ENCODE assay signal across 1 cellular context in the genomic region with DNA sequence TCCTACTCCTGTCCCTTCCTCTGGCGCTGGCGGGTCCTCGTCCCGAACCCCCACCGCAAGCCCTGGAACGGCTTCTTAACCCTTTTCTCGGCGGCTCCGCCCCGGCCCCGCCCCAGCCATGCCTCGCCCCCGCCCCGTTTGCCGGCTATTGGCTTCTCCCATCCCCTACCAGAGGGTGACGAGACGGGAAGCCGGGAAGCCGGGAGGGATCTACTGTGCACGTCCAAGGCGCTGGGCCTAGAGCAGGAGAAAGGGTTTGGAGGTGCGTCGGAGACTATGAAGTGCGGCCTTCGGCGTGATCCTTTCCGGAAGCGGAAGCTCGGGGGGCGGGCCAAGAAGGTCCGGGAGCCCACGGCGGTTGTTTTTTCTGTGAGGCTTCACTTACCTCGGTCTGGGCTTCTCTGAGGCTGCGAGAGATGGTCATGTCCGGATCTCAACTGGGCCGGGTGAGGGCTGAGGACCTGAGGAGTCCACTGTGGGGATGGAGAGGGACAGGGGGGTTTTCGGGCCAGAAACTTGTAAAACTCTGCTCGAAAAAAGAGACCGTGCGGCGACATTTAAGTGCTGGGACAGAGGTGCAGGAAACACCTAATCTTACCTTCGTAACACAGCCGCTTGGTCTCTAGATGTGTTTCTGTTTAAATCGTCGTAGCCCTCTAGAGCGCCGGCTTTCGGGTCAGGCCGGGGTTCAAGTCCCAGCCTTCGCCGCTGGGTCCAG.
TF ChIP-seq lines count a peak whose summit lies in the region.

No MANE protein-coding gene starts in this region.

TF ChIP-seq in HepG2, 621 proteins besides CTCF, POLR2A, EP300 and RAD21 (continued from another document):
- no peak for TF ChIP-seq ZNF879 (CRISPR knock-in tag; IDR thresholded peaks at IDR 0.05)
- TF ChIP-seq, protein P1, sequence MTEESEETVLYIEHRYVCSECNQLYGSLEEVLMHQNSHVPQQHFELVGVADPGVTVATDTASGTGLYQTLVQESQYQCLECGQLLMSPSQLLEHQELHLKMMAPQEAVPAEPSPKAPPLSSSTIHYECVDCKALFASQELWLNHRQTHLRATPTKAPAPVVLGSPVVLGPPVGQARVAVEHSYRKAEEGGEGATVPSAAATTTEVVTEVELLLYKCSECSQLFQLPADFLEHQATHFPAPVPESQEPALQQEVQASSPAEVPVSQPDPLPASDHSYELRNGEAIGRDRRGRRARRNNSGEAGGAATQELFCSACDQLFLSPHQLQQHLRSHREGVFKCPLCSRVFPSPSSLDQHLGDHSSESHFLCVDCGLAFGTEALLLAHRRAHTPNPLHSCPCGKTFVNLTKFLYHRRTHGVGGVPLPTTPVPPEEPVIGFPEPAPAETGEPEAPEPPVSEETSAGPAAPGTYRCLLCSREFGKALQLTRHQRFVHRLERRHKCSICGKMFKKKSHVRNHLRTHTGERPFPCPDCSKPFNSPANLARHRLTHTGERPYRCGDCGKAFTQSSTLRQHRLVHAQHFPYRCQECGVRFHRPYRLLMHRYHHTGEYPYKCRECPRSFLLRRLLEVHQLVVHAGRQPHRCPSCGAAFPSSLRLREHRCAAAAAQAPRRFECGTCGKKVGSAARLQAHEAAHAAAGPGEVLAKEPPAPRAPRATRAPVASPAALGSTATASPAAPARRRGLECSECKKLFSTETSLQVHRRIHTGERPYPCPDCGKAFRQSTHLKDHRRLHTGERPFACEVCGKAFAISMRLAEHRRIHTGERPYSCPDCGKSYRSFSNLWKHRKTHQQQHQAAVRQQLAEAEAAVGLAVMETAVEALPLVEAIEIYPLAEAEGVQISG (CRISPR knock-in tag; IDR thresholded peaks at IDR 0.05) = peak; percentile 60; the same call in 1 of the 2 replicates
- TF ChIP-seq, protein P2, sequence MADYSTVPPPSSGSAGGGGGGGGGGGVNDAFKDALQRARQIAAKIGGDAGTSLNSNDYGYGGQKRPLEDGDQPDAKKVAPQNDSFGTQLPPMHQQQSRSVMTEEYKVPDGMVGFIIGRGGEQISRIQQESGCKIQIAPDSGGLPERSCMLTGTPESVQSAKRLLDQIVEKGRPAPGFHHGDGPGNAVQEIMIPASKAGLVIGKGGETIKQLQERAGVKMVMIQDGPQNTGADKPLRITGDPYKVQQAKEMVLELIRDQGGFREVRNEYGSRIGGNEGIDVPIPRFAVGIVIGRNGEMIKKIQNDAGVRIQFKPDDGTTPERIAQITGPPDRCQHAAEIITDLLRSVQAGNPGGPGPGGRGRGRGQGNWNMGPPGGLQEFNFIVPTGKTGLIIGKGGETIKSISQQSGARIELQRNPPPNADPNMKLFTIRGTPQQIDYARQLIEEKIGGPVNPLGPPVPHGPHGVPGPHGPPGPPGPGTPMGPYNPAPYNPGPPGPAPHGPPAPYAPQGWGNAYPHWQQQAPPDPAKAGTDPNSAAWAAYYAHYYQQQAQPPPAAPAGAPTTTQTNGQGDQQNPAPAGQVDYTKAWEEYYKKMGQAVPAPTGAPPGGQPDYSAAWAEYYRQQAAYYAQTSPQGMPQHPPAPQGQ (CRISPR knock-in tag; IDR thresholded peaks at IDR 0.05; ENCODE audit: borderline replicate concordance) = no peak
- TF ChIP-seq NR2F1 (CRISPR knock-in tag; IDR thresholded peaks at IDR 0.05) = no peak
- no peak for TF ChIP-seq PCBP1 (IDR thresholded peaks at IDR 0.05; ENCODE audit: borderline replicate concordance, low read depth, low read length)
- TF ChIP-seq ZNF180 (CRISPR knock-in tag; IDR thresholded peaks at IDR 0.05; ENCODE audit: borderline replicate concordance, low read depth) = no peak
- TF ChIP-seq ZNF7 (CRISPR knock-in tag; IDR thresholded peaks at IDR 0.05) = no peak
- no peak for TF ChIP-seq NPAS2 (CRISPR knock-in tag; IDR thresholded peaks at IDR 0.05; ENCODE audit: borderline replicate concordance)
- TF ChIP-seq, protein P3, sequence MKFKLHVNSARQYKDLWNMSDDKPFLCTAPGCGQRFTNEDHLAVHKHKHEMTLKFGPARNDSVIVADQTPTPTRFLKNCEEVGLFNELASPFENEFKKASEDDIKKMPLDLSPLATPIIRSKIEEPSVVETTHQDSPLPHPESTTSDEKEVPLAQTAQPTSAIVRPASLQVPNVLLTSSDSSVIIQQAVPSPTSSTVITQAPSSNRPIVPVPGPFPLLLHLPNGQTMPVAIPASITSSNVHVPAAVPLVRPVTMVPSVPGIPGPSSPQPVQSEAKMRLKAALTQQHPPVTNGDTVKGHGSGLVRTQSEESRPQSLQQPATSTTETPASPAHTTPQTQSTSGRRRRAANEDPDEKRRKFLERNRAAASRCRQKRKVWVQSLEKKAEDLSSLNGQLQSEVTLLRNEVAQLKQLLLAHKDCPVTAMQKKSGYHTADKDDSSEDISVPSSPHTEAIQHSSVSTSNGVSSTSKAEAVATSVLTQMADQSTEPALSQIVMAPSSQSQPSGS (CRISPR knock-in tag; IDR thresholded peaks at IDR 0.05) = no peak
- no peak for TF ChIP-seq ZSCAN29 (CRISPR knock-in tag; conservative IDR thresholded peaks at IDR 0.05)
- no peak for TF ChIP-seq TEAD2 (CRISPR knock-in tag; IDR thresholded peaks at IDR 0.05)
- TF ChIP-seq, protein P4, sequence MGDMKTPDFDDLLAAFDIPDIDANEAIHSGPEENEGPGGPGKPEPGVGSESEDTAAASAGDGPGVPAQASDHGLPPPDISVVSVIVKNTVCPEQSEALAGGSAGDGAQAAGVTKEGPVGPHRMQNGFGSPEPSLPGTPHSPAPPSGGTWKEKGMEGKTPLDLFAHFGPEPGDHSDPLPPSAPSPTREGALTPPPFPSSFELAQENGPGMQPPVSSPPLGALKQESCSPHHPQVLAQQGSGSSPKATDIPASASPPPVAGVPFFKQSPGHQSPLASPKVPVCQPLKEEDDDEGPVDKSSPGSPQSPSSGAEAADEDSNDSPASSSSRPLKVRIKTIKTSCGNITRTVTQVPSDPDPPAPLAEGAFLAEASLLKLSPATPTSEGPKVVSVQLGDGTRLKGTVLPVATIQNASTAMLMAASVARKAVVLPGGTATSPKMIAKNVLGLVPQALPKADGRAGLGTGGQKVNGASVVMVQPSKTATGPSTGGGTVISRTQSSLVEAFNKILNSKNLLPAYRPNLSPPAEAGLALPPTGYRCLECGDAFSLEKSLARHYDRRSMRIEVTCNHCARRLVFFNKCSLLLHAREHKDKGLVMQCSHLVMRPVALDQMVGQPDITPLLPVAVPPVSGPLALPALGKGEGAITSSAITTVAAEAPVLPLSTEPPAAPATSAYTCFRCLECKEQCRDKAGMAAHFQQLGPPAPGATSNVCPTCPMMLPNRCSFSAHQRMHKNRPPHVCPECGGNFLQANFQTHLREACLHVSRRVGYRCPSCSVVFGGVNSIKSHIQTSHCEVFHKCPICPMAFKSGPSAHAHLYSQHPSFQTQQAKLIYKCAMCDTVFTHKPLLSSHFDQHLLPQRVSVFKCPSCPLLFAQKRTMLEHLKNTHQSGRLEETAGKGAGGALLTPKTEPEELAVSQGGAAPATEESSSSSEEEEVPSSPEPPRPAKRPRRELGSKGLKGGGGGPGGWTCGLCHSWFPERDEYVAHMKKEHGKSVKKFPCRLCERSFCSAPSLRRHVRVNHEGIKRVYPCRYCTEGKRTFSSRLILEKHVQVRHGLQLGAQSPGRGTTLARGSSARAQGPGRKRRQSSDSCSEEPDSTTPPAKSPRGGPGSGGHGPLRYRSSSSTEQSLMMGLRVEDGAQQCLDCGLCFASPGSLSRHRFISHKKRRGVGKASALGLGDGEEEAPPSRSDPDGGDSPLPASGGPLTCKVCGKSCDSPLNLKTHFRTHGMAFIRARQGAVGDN (CRISPR knock-in tag; IDR thresholded peaks at IDR 0.05) = peak; percentile 88
- TF ChIP-seq SP1 (IDR thresholded peaks at IDR 0.05) = no peak
- TF ChIP-seq SP1 (CRISPR knock-in tag; IDR thresholded peaks at IDR 0.05) = no peak
- TF ChIP-seq RXRA (CRISPR knock-in tag; IDR thresholded peaks at IDR 0.05) = no peak
- peak; percentile 39; the same call in 1 of the 2 replicates for TF ChIP-seq ZSCAN25 (CRISPR knock-in tag; IDR thresholded peaks at IDR 0.05)
- TF ChIP-seq POLR2AphosphoS2 (IDR thresholded peaks at IDR 0.05; ENCODE audit: low read depth, low read length) = no peak
- TF ChIP-seq BHLHE40 (IDR thresholded peaks at IDR 0.05; ENCODE audit: low read length) = no peak
- TF ChIP-seq, protein P5, sequence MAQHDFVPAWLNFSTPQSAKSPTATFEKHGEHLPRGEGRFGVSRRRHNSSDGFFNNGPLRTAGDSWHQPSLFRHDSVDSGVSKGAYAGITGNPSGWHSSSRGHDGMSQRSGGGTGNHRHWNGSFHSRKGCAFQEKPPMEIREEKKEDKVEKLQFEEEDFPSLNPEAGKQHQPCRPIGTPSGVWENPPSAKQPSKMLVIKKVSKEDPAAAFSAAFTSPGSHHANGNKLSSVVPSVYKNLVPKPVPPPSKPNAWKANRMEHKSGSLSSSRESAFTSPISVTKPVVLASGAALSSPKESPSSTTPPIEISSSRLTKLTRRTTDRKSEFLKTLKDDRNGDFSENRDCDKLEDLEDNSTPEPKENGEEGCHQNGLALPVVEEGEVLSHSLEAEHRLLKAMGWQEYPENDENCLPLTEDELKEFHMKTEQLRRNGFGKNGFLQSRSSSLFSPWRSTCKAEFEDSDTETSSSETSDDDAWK (CRISPR knock-in tag; IDR thresholded peaks at IDR 0.05) = no peak
- TF ChIP-seq, protein P6, sequence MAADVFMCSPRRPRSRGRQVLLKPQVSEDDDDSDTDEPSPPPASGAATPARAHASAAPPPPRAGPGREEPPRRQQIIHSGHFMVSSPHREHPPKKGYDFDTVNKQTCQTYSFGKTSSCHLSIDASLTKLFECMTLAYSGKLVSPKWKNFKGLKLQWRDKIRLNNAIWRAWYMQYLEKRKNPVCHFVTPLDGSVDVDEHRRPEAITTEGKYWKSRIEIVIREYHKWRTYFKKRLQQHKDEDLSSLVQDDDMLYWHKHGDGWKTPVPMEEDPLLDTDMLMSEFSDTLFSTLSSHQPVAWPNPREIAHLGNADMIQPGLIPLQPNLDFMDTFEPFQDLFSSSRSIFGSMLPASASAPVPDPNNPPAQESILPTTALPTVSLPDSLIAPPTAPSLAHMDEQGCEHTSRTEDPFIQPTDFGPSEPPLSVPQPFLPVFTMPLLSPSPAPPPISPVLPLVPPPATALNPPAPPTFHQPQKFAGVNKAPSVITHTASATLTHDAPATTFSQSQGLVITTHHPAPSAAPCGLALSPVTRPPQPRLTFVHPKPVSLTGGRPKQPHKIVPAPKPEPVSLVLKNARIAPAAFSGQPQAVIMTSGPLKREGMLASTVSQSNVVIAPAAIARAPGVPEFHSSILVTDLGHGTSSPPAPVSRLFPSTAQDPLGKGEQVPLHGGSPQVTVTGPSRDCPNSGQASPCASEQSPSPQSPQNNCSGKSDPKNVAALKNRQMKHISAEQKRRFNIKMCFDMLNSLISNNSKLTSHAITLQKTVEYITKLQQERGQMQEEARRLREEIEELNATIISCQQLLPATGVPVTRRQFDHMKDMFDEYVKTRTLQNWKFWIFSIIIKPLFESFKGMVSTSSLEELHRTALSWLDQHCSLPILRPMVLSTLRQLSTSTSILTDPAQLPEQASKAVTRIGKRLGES (CRISPR knock-in tag; IDR thresholded peaks at IDR 0.05; ENCODE audit: borderline replicate concordance) = no peak
- peak; percentile 24; the same call in 1 of the 2 replicates for TF ChIP-seq ZNF891 (CRISPR knock-in tag; IDR thresholded peaks at IDR 0.05)
- no peak for TF ChIP-seq TP53 (CRISPR knock-in tag; conservative IDR thresholded peaks at IDR 0.05)
